ENCODE assay signal across 1 cellular context in genomic region chr12:30977537-30978349, GRCh38.
TF ChIP-seq lines count a peak whose summit lies in the region.

No MANE protein-coding gene starts in this region.

TF ChIP-seq in HepG2, 621 proteins besides CTCF, POLR2A, EP300 and RAD21:
- no peak for TF ChIP-seq THAP8 (CRISPR knock-in tag; IDR thresholded peaks at IDR 0.05; ENCODE audit: borderline replicate concordance)
- no peak for TF ChIP-seq ZNF710 (CRISPR knock-in tag; IDR thresholded peaks at IDR 0.05; ENCODE audit: borderline replicate concordance)
- TF ChIP-seq SKI (IDR thresholded peaks at IDR 0.05; ENCODE audit: partially characterized antibody), result no peak
- no peak for TF ChIP-seq HES4 (CRISPR knock-in tag; IDR thresholded peaks at IDR 0.05; ENCODE audit: borderline replicate concordance)
- TF ChIP-seq NR3C1 (CRISPR knock-in tag; IDR thresholded peaks at IDR 0.05), result no peak
- TF ChIP-seq ZKSCAN5 (CRISPR knock-in tag; IDR thresholded peaks at IDR 0.05), result no peak
- no peak for TF ChIP-seq ZNF737 (CRISPR knock-in tag; IDR thresholded peaks at IDR 0.05; ENCODE audit: borderline replicate concordance)
- no peak for TF ChIP-seq ATF5 (CRISPR knock-in tag; IDR thresholded peaks at IDR 0.05; ENCODE audit: low read depth)
- no peak for TF ChIP-seq ZNF282 (IDR thresholded peaks at IDR 0.05; ENCODE audit: partially characterized antibody)
- TF ChIP-seq TRAFD1 (CRISPR knock-in tag; IDR thresholded peaks at IDR 0.05; ENCODE audit: borderline replicate concordance), result no peak
- no peak for TF ChIP-seq SRSF9 (IDR thresholded peaks at IDR 0.05; ENCODE audit: borderline replicate concordance, insufficient read depth, low read depth, low read length, poor library complexity, severe bottlenecking)
- TF ChIP-seq FOXP4 (CRISPR knock-in tag; IDR thresholded peaks at IDR 0.05), result no peak
- no peak for TF ChIP-seq HDAC1 (CRISPR knock-in tag; IDR thresholded peaks at IDR 0.05)
- TF ChIP-seq SMYD3 (CRISPR knock-in tag; IDR thresholded peaks at IDR 0.05), result no peak
- TF ChIP-seq ESRRA (CRISPR knock-in tag; IDR thresholded peaks at IDR 0.05; ENCODE audit: low read depth), result no peak
- TF ChIP-seq TOE1 (CRISPR knock-in tag; IDR thresholded peaks at IDR 0.05), result no peak
- no peak for TF ChIP-seq ZFP62 (CRISPR knock-in tag; IDR thresholded peaks at IDR 0.05)
- no peak for TF ChIP-seq ZNF260 (CRISPR knock-in tag; IDR thresholded peaks at IDR 0.05; ENCODE audit: borderline replicate concordance, low read depth)
- TF ChIP-seq KDM2A (CRISPR knock-in tag; IDR thresholded peaks at IDR 0.05; ENCODE audit: borderline replicate concordance, low read depth), result no peak
- no peak for TF ChIP-seq CSRNP1 (CRISPR knock-in tag; IDR thresholded peaks at IDR 0.05)
